Comparison of ENCODE assay signal across 26 cellular contexts in the genomic region with DNA sequence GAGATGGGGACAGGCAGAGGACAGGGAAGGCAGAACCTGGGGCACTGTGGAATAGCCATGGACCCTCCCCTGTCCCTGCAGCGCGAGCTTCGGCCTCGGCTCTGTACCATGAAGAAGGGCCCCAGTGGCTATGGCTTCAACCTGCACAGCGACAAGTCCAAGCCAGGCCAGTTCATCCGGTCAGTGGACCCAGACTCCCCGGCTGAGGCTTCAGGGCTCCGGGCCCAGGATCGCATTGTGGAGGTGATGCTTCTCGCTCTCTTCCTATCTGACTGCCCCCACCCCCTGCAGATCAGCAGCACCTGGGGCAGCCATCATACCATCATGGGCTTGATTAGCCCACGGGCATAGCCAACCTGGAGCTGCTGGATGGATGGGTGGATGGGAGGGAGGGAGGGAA. TPM values are rescaled to one million over a fixed set of nuclear protein-coding genes. Genes with fewer than 3 reads are reported as not detected.
DNase-seq lines count a peak whose midpoint lies in the region; ATAC-seq and TF ChIP-seq lines count a peak whose summit lies in the region.
"Had no signal": no experiment of that assay in that cellular context is flagged by ENCODE, and none has a peak within 500 bp of the region (broad histone marks: within the 10 kb centered on the region; RNA-seq: fewer than 3 reads in every experiment).

No MANE protein-coding gene starts in this region.

- peak overlapping the region in 9 of 11 experiments; percentile 88 to 100 (median 96); a peak in 14 of 22 replicates for H3K4me2 ChIP-seq in BLaER1 treated with 17β-estradiol and CSF1 and Interleukin-3, amounts not matched to agents 10 nM and 100 nM
- no peak overlapping the region for H3K4me2 ChIP-seq in osteoblast (ENCODE audit: insufficient read depth, low read length)

- peaks cover 25% of the 10 kb centered on the region for H3K79me2 ChIP-seq in osteoblast (ENCODE audit: insufficient read depth, low read length)

- H2AFZ ChIP-seq in osteoblast (ENCODE audit: low read length): no peak overlapping the region

- H3K27me3 ChIP-seq in BLaER1 treated with 17β-estradiol and CSF1 and Interleukin-3, amounts not matched to agents 10 nM and 100 nM: no peaks in the 10 kb centered on the region
- H3K27me3 ChIP-seq in CD8-positive, alpha-beta T cell (ENCODE audit: insufficient read depth, low read length): no peaks in the 10 kb centered on the region
- no peaks in the 10 kb centered on the region for H3K27me3 ChIP-seq in osteoblast (ENCODE audit: insufficient read depth, low read length)
- H3K27me3 ChIP-seq: left lung, SJSA1 had no signal

- no peak for TF ChIP-seq CTCF in CD8-positive, alpha-beta T cell (IDR thresholded peaks at IDR 0.05)
- no peak for TF ChIP-seq CTCF in osteoblast (IDR thresholded peaks at IDR 0.05; ENCODE audit: extremely low read depth, low read depth, low read length)

- H3K4me1 Mint-ChIP-seq in CD8-positive, alpha-beta T cell (ENCODE audit: low read depth): peaks cover 59% of the 10 kb centered on the region
- peaks cover 52 to 61% of the 10 kb centered on the region in 2 donors for H3K4me1 Mint-ChIP-seq in effector memory CD8-positive, alpha-beta T cell (ENCODE audit: low read depth in 2 of 2)

- H3K4me3 Mint-ChIP-seq in CD8-positive, alpha-beta T cell: no peak overlapping the region
- H3K4me3 Mint-ChIP-seq in effector memory CD8-positive, alpha-beta T cell: no peak overlapping the region
- H3K4me3 Mint-ChIP-seq: activated naive CD4-positive, alpha-beta T cell treated with anti-CD3 and anti-CD28 coated beads, Interleukin-2, amount 10 ng/mL, durations not matched to agents 7 days and 5 days; stimulated activated memory B cell treated with anti-CD40 and anti-IgM and Interleukin-4, amounts not matched to agents 10 μg/mL and 1 μg/mL and 100 μg/mL, for 72 hours had no signal

- H3K27me3 Mint-ChIP-seq in CD8-positive, alpha-beta T cell (ENCODE audit: low read depth): no peaks in the 10 kb centered on the region
- no peaks in the 10 kb centered on the region for H3K27me3 Mint-ChIP-seq in effector memory CD8-positive, alpha-beta T cell
- H3K27me3 Mint-ChIP-seq: activated naive CD4-positive, alpha-beta T cell treated with anti-CD3 and anti-CD28 coated beads, Interleukin-2, amount 10 ng/mL, durations not matched to agents 7 days and 5 days; CD8-positive, alpha-beta memory T cell; stimulated activated memory B cell treated with anti-CD40 and anti-IgM and Interleukin-4, amounts not matched to agents 10 μg/mL and 1 μg/mL and 100 μg/mL, for 72 hours had no signal

- DNase-seq in CD8-positive, alpha-beta T cell: peak in 1 of 7 experiments; percentile 5
- no peak for DNase-seq in effector memory CD8-positive, alpha-beta T cell
- DNase-seq in osteoblast (ENCODE audit: insufficient read length, low spot score, missing footprints): peak; percentile 82
- DNase-seq in DMS114 treated with DMSO at 0.1 percent for 48 hours (lab: John Stamatoyannopoulos, UW; ENCODE audit: unreplicated experiment): no peak
- no peak for DNase-seq in stimulated activated CD4-positive, alpha-beta T cell treated with anti-CD3 and anti-CD28 coated beads, Interleukin-12 subunit alpha, Interleukin-12 subunit beta, amount 100 ng/mL, for 4 hours
- DNase-seq in D341Med (ENCODE audit: low spot score): no peak
- DNase-seq: activated CD4-positive, alpha-beta T cell treated with anti-CD3 and anti-CD28 coated beads for 4 hours; activated naive CD4-positive, alpha-beta T cell treated with anti-CD3 and anti-CD28 coated beads, Interleukin-2, amount 10 ng/mL, durations not matched to agents 7 days and 5 days; activated T-cell treated with anti-CD3 and anti-CD28 coated beads, Interleukin-2, amount 50 U/mL, for 48 hours; CD8-positive, alpha-beta memory T cell; DMS79; NCI-H1092 treated with DMSO at 0.1 percent for 48 hours; NCI-H187 treated with DMSO at 0.1 percent for 48 hours; NCI-H526; stimulated activated CD4-positive, alpha-beta T cell treated with anti-CD3 and anti-CD28 coated beads, Interleukin-2, amount 100 ng/mL, for 48 hours had no signal

- H3K4me3 ChIP-seq in BLaER1 treated with 17β-estradiol and CSF1 and Interleukin-3, amounts not matched to agents 10 nM and 100 nM: no peak overlapping the region
- no peak overlapping the region for H3K4me3 ChIP-seq in CD8-positive, alpha-beta T cell (ENCODE audit: low read depth, low read length)
- no peak overlapping the region for H3K4me3 ChIP-seq in osteoblast (ENCODE audit: insufficient read depth, low read length)
- H3K4me3 ChIP-seq: left lung, SJSA1, smooth muscle cell had no signal

- H3K9me3 Mint-ChIP-seq in CD8-positive, alpha-beta T cell: no peaks in the 10 kb centered on the region
- no peaks in the 10 kb centered on the region for H3K9me3 Mint-ChIP-seq in effector memory CD8-positive, alpha-beta T cell
- H3K9me3 Mint-ChIP-seq: activated naive CD4-positive, alpha-beta T cell treated with anti-CD3 and anti-CD28 coated beads, Interleukin-2, amount 10 ng/mL, durations not matched to agents 7 days and 5 days; CD8-positive, alpha-beta memory T cell; neural crest cell; stimulated activated memory B cell treated with anti-CD40 and anti-IgM and Interleukin-4, amounts not matched to agents 10 μg/mL and 1 μg/mL and 100 μg/mL, for 72 hours had no signal

- peaks cover 52 to 74% (median 70%) of the 10 kb centered on the region in 10 experiments for H3K4me1 ChIP-seq in BLaER1 treated with 17β-estradiol and CSF1 and Interleukin-3, amounts not matched to agents 10 nM and 100 nM
- H3K4me1 ChIP-seq in CD8-positive, alpha-beta T cell (ENCODE audit: insufficient read depth, low read length): peaks cover 63% of the 10 kb centered on the region
- H3K4me1 ChIP-seq in osteoblast (ENCODE audit: insufficient read depth, low read length): peaks cover 35% of the 10 kb centered on the region

- H3K9ac ChIP-seq in BLaER1 treated with 17β-estradiol and CSF1 and Interleukin-3, amounts not matched to agents 10 nM and 100 nM: peak overlapping the region in 2 of 11 experiments; percentile 82 to 84; a peak in 1 of 22 replicates

- peaks cover 0 to 68% (median 40%) of the 10 kb centered on the region in 11 experiments; a peak in 17 of 22 replicates for H3K36me3 ChIP-seq in BLaER1 treated with 17β-estradiol and CSF1 and Interleukin-3, amounts not matched to agents 10 nM and 100 nM
- H3K36me3 ChIP-seq in CD8-positive, alpha-beta T cell (ENCODE audit: insufficient read depth, low read length): peaks cover 30% of the 10 kb centered on the region
- H3K36me3 ChIP-seq in osteoblast (ENCODE audit: insufficient read depth, low read length): no peaks in the 10 kb centered on the region

- POLR2A ChIA-PET in CD8-positive, alpha-beta T cell (lab: Charles Lee): interaction anchor here (0.8 to 1.1 kb wide), 2 partner anchors 12 to 20 kb away, joined by 3 to 4 read pairs; no protein-coding TSS in a partner anchor

- H3K36me3 Mint-ChIP-seq in CD8-positive, alpha-beta T cell: peaks cover 40% of the 10 kb centered on the region
- H3K36me3 Mint-ChIP-seq in effector memory CD8-positive, alpha-beta T cell (ENCODE audit: insufficient read depth): peaks cover 67% of the 10 kb centered on the region

- H4K20me1 ChIP-seq in BLaER1 treated with 17β-estradiol and CSF1 and Interleukin-3, amounts not matched to agents 10 nM and 100 nM: peaks cover 69 to 100% (median 95%) of the 10 kb centered on the region in 11 experiments
- H4K20me1 ChIP-seq in osteoblast (ENCODE audit: insufficient read depth, low read length): peaks cover 12% of the 10 kb centered on the region

- H3K27ac Mint-ChIP-seq in CD8-positive, alpha-beta T cell: peak overlapping the region; percentile 90
- peak overlapping the region; percentile 60 to 80 for H3K27ac Mint-ChIP-seq in effector memory CD8-positive, alpha-beta T cell
- H3K27ac Mint-ChIP-seq: activated naive CD4-positive, alpha-beta T cell treated with anti-CD3 and anti-CD28 coated beads, Interleukin-2, amount 10 ng/mL, durations not matched to agents 7 days and 5 days; stimulated activated memory B cell treated with anti-CD40 and anti-IgM and Interleukin-4, amounts not matched to agents 10 μg/mL and 1 μg/mL and 100 μg/mL, for 72 hours had no signal

- H3K27ac ChIP-seq in BLaER1 treated with 17β-estradiol and CSF1 and Interleukin-3, amounts not matched to agents 10 nM and 100 nM: peak overlapping the region in 3 of 11 experiments; percentile 83 to 96 (median 88); a peak in 7 of 22 replicates
- H3K27ac ChIP-seq in CD8-positive, alpha-beta T cell (ENCODE audit: low read depth, low read length): no peak overlapping the region
- no peak overlapping the region for H3K27ac ChIP-seq in osteoblast (ENCODE audit: low read depth, low read length)
- H3K27ac ChIP-seq: left lung, SJSA1 had no signal

- CTCF ChIA-PET in CD8-positive, alpha-beta T cell (lab: Charles Lee): interaction anchor here (1.1 to 7.3 kb wide), 7 partner anchors 10 to 104 kb away, joined by 3 to 104 read pairs (median 5); a partner anchor contains a TSS

- intact Hi-C loops in CD8-positive, alpha-beta T cell (cut with DNase I, micrococcal nuclease): no loop called here

- no peaks in the 10 kb centered on the region for H3K9me3 ChIP-seq in BLaER1 treated with 17β-estradiol and CSF1 and Interleukin-3, amounts not matched to agents 10 nM and 100 nM (replicated peaks in 1 of 11)
- no peaks in the 10 kb centered on the region for H3K9me3 ChIP-seq in CD8-positive, alpha-beta T cell (ENCODE audit: low read length)
- no peaks in the 10 kb centered on the region for H3K9me3 ChIP-seq in osteoblast (ENCODE audit: low read depth, low read length)
- H3K9me3 ChIP-seq: left lung, SJSA1 had no signal

- no peak for ATAC-seq in CD8-positive, alpha-beta T cell
- ATAC-seq in effector memory CD8-positive, alpha-beta T cell (replicated peaks): no peak
- no peak for ATAC-seq in GM21367 (IDR thresholded peaks at IDR 0.05; ENCODE audit: unreplicated experiment)
- ATAC-seq: left lung; stimulated activated memory B cell treated with anti-CD40 and anti-IgM and Interleukin-4, amounts not matched to agents 10 μg/mL and 1 μg/mL and 100 μg/mL, for 72 hours had no signal

RNA-seq across cellular contexts. Expression of a gene that starts 13.5 kb away (rescaled TPM):
- 10 to 100 TPM; 72.5 to 73.7 TPM for total RNA-seq in CD8-positive, alpha-beta T cell
- 15.9 and 22.1 TPM in 2 replicates for total RNA-seq in osteoblast

RNA-seq across cellular contexts. Expression of a gene that starts 14.2 kb away (rescaled TPM):
- total RNA-seq in CD8-positive, alpha-beta T cell: 10 to 100 TPM; 37.9 to 41.1 TPM
- total RNA-seq in osteoblast: 33.0 and 35.1 TPM in 2 replicates

RNA-seq across cellular contexts. Expression of a gene that starts 24.9 kb away (rescaled TPM):
- total RNA-seq in CD8-positive, alpha-beta T cell: 10 to 100 TPM; 33.7 to 36.0 TPM
- under 0.01 and 0.36 TPM in 2 replicates for total RNA-seq in osteoblast
- total RNA-seq: fibroblast of villous mesenchyme, neural crest cell, smooth muscle cell had no signal

RNA-seq across cellular contexts. Expression of a gene that starts 49.2 kb away (rescaled TPM):
- total RNA-seq in CD8-positive, alpha-beta T cell: not detected
- not detected in 2 replicates for total RNA-seq in osteoblast
- total RNA-seq: activated CD8-positive, alpha-beta memory T cell treated with anti-CD3 and anti-CD28 coated beads for 36 hours; bronchial epithelial cell; CD8-positive, alpha-beta memory T cell; fibroblast of villous mesenchyme; neural crest cell; SJSA1; smooth muscle cell; T-helper 1 cell treated with Interleukin-12 subunit alpha and Interleukin-12 subunit beta and Interleukin-4 antibody, amounts not matched to agents 30 ng/mL and 1 ng/mL, for 36 hours had no signal

Comparison
In these comparisons a context has a peak if more than half of its experiments do, and no peak if none do; other contexts are left out.
1. RNA of a gene that starts 24.9 kb away (total RNA-seq): 33.7 to 36.0 TPM in CD8-positive, alpha-beta T cell; under 0.01 to 0.36 TPM in osteoblast; every median in the first group is over 10 times any median in the second.